Comparison of ENCODE assay signal across 18 cellular contexts in the genomic region with DNA sequence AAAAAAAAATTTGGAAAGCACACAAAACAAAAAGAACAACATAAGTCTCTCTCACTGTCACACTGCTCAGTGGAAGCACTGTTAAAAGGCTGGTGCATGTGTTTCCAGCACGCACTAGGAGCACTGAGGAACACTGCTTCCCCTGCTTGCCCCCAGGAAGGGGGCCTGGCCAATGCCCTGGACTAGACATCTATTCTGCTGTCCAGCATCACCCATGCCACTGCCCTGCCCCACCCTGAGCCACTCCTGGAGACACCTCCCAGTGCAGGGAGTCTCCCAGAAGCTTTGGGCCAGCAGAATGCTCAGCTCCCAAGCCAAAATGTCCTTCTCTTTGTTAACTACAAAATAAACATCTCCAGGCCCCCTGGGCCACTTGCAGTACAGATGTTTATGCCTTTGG. TPM values are rescaled to one million over a fixed set of nuclear protein-coding genes. Genes with fewer than 3 reads are reported as not detected.
A peak's percentile ranks its signal among the peaks of the same experiment; 100 is the strongest.
DNase-seq lines count a peak whose midpoint lies in the region; ATAC-seq and TF ChIP-seq lines count a peak whose summit lies in the region.
"Had no signal": no experiment of that assay in that cellular context is flagged by ENCODE, and none has a peak within 500 bp of the region (broad histone marks: within the 10 kb centered on the region; RNA-seq: fewer than 3 reads in every experiment).

No MANE protein-coding gene starts in this region.

- H3K79me2 ChIP-seq in SK-N-SH (ENCODE audit: insufficient read depth): no peaks in the 10 kb centered on the region

- H3K4me1 Mint-ChIP-seq in activated naive CD8-positive, alpha-beta T cell treated with anti-CD3 and anti-CD28 coated beads, Interleukin-2, amount 10 ng/mL, durations not matched to agents 7 days and 5 days: peaks cover 11% of the 10 kb centered on the region
- H3K4me1 Mint-ChIP-seq in activated naive CD8-positive, alpha-beta T cell treated with anti-CD3 and anti-CD28 coated beads, Interleukin-2, amount 50 U/mL, for 24 hours: peaks cover 16% of the 10 kb centered on the region

- H3K27ac Mint-ChIP-seq in activated naive CD8-positive, alpha-beta T cell treated with anti-CD3 and anti-CD28 coated beads, Interleukin-2, amount 10 ng/mL, durations not matched to agents 7 days and 5 days: no peak overlapping the region
- H3K27ac Mint-ChIP-seq in activated naive CD8-positive, alpha-beta T cell treated with anti-CD3 and anti-CD28 coated beads, Interleukin-2, amount 50 U/mL, for 24 hours: no peak overlapping the region

- no peak for ATAC-seq in activated naive CD8-positive, alpha-beta T cell treated with anti-CD3 and anti-CD28 coated beads, Interleukin-2, amount 10 ng/mL, durations not matched to agents 7 days and 5 days (ENCODE audit: low read depth)
- no peak for ATAC-seq in activated naive CD8-positive, alpha-beta T cell treated with anti-CD3 and anti-CD28 coated beads, Interleukin-2, amount 50 U/mL, for 24 hours
- ATAC-seq in left lobe of liver (no peak), HG03045 (IDR thresholded peaks at IDR 0.05; ENCODE audit: unreplicated experiment) (no peak)

- H3K27ac ChIP-seq in sigmoid colon: no peak overlapping the region
- H3K27ac ChIP-seq in SK-N-SH (ENCODE audit: low read depth in 2 of 2, low read length in 1 of 2): no peak overlapping the region

- no peak for TF ChIP-seq POLR2A in sigmoid colon (IDR thresholded peaks at IDR 0.05)

- POLR2A ChIA-PET in activated naive CD8-positive, alpha-beta T cell treated with anti-CD3 and anti-CD28 coated beads, Interleukin-2, amount 10 ng/mL, durations not matched to agents 7 days and 5 days (lab: Charles Lee): no interaction called here
- POLR2A ChIA-PET in SK-N-SH (lab: Yijun Ruan, JAX): no interaction called here

- peaks cover 53% of the 10 kb centered on the region for H3K27me3 Mint-ChIP-seq in activated naive CD8-positive, alpha-beta T cell treated with anti-CD3 and anti-CD28 coated beads, Interleukin-2, amount 10 ng/mL, durations not matched to agents 7 days and 5 days
- H3K27me3 Mint-ChIP-seq in activated naive CD8-positive, alpha-beta T cell treated with anti-CD3 and anti-CD28 coated beads, Interleukin-2, amount 50 U/mL, for 24 hours: peaks cover 57% of the 10 kb centered on the region

- H3F3A ChIP-seq in SK-N-SH (replicated peaks; ENCODE audit: insufficient read depth): no peaks in the 10 kb centered on the region

- peak; percentile 16 for DNase-seq in activated naive CD8-positive, alpha-beta T cell treated with anti-CD3 and anti-CD28 coated beads, Interleukin-2, amount 10 ng/mL, durations not matched to agents 7 days and 5 days
- no peak for DNase-seq in activated naive CD8-positive, alpha-beta T cell treated with anti-CD3 and anti-CD28 coated beads, Interleukin-2, amount 50 U/mL, for 24 hours
- peak; percentile 35 for DNase-seq in left lobe of liver (ENCODE audit: low spot score)
- peak; percentile 40 for DNase-seq in sigmoid colon
- DNase-seq in NCI-H2196 treated with DMSO at 0.1 percent for 48 hours (lab: John Stamatoyannopoulos, UW; ENCODE audit: unreplicated experiment): no peak
- DNase-seq in SK-N-SH: no peak
- DNase-seq: Calu3, DMS153, NCI-H1092 treated with DMSO at 0.1 percent for 48 hours, NCI-H1436 treated with DMSO at 0.1 percent for 48 hours, NCI-H187 treated with DMSO at 0.1 percent for 48 hours, NCI-H2107, NCI-H446 treated with DMSO at 0.1 percent for 48 hours, RPMI8226, SHP77 treated with DMSO at 0.1 percent for 48 hours had no signal

- intact Hi-C loops in sigmoid colon (cut with DNase I): no loop called here

- H3K4me3 ChIP-seq in sigmoid colon: no peak overlapping the region
- H3K4me3 ChIP-seq in SK-N-SH (ENCODE audit: low read depth in 2 of 2, low read length in 1 of 2): no peak overlapping the region

- H3K9ac ChIP-seq in SK-N-SH: no peak overlapping the region

- no peaks in the 10 kb centered on the region for H3K9me2 ChIP-seq in SK-N-SH

- TF ChIP-seq EP300 in sigmoid colon (IDR thresholded peaks at IDR 0.05) (no peak), SK-N-SH (IDR thresholded peaks at IDR 0.05; ENCODE audit: borderline replicate concordance in 1 of 2, low read depth in 1 of 2, low read length in 1 of 2) (no peak)

- no peaks in the 10 kb centered on the region for H3K9me3 ChIP-seq in sigmoid colon
- no peaks in the 10 kb centered on the region for H3K9me3 ChIP-seq in SK-N-SH

- H3K4me2 ChIP-seq in SK-N-SH: no peak overlapping the region

- no peak for TF ChIP-seq RAD21 in SK-N-SH (IDR thresholded peaks at IDR 0.05; ENCODE audit: low read length)

- no peak overlapping the region for H2AFZ ChIP-seq in SK-N-SH (ENCODE audit: low read depth)

- H3K4me1 ChIP-seq in sigmoid colon: peaks cover 0 to 22% (median 20%) of the 10 kb centered on the region in 4 donors
- no peaks in the 10 kb centered on the region; a peak in 2 of 4 replicates for H3K4me1 ChIP-seq in SK-N-SH (ENCODE audit: control insufficient read depth in 1 of 2, insufficient read depth in 2 of 2, low read depth in 1 of 2, low read length in 1 of 2)

- no peak for TF ChIP-seq CTCF in sigmoid colon (IDR thresholded peaks at IDR 0.05)
- TF ChIP-seq CTCF in SK-N-SH (IDR thresholded peaks at IDR 0.05): no peak

- no peak overlapping the region for H3K4me3 Mint-ChIP-seq in activated naive CD8-positive, alpha-beta T cell treated with anti-CD3 and anti-CD28 coated beads, Interleukin-2, amount 10 ng/mL, durations not matched to agents 7 days and 5 days
- no peak overlapping the region for H3K4me3 Mint-ChIP-seq in activated naive CD8-positive, alpha-beta T cell treated with anti-CD3 and anti-CD28 coated beads, Interleukin-2, amount 50 U/mL, for 24 hours

- no peaks in the 10 kb centered on the region for H3K36me3 Mint-ChIP-seq in activated naive CD8-positive, alpha-beta T cell treated with anti-CD3 and anti-CD28 coated beads, Interleukin-2, amount 10 ng/mL, durations not matched to agents 7 days and 5 days
- no peaks in the 10 kb centered on the region for H3K36me3 Mint-ChIP-seq in activated naive CD8-positive, alpha-beta T cell treated with anti-CD3 and anti-CD28 coated beads, Interleukin-2, amount 50 U/mL, for 24 hours (ENCODE audit: low read depth)

- no peaks in the 10 kb centered on the region for H3K9me3 Mint-ChIP-seq in activated naive CD8-positive, alpha-beta T cell treated with anti-CD3 and anti-CD28 coated beads, Interleukin-2, amount 10 ng/mL, durations not matched to agents 7 days and 5 days
- H3K9me3 Mint-ChIP-seq in activated naive CD8-positive, alpha-beta T cell treated with anti-CD3 and anti-CD28 coated beads, Interleukin-2, amount 50 U/mL, for 24 hours: no peaks in the 10 kb centered on the region

- no peaks in the 10 kb centered on the region for H3K36me3 ChIP-seq in sigmoid colon
- no peaks in the 10 kb centered on the region for H3K36me3 ChIP-seq in SK-N-SH (replicated peaks in 1 of 2; ENCODE audit: control insufficient read depth in 1 of 2, insufficient read depth in 2 of 2, low read length in 1 of 2)

- WGBS in sigmoid colon, 2 donors: 95 to 97% methylated on average over 1 of the region's 1 CpG
- WGBS in SK-N-SH (ENCODE audit: low lambda C conversion rate): 88% methylated on average over 1 of the region's 1 CpG

- no peaks in the 10 kb centered on the region for H4K20me1 ChIP-seq in SK-N-SH (ENCODE audit: insufficient read depth)

- CTCF ChIA-PET in SK-N-SH (lab: Yijun Ruan, JAX): interaction anchor here (1.0 to 5.1 kb wide), 3 partner anchors 38 to 301 kb away, joined by 3 to 40 read pairs (median 3); no protein-coding TSS in a partner anchor

- no peaks in the 10 kb centered on the region for H3K27me3 ChIP-seq in sigmoid colon
- H3K27me3 ChIP-seq in SK-N-SH (ENCODE audit: insufficient read depth): no peaks in the 10 kb centered on the region

TF ChIP-seq in SK-N-SH, 30 proteins besides CTCF, POLR2A, EP300 and RAD21:
- TF ChIP-seq EZH2phosphoT487 (IDR thresholded peaks at IDR 0.05; ENCODE audit: borderline replicate concordance, low read depth): no peak
- TF ChIP-seq, protein P1, sequence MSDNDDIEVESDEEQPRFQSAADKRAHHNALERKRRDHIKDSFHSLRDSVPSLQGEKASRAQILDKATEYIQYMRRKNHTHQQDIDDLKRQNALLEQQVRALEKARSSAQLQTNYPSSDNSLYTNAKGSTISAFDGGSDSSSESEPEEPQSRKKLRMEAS (IDR thresholded peaks at IDR 0.05; ENCODE audit: low read depth): no peak
- TF ChIP-seq TCF12 (IDR thresholded peaks at IDR 0.05): no peak
- TF ChIP-seq JUND (IDR thresholded peaks at IDR 0.05): no peak
- no peak for TF ChIP-seq GATA2 (CRISPR knock-in tag; IDR thresholded peaks at IDR 0.05)

RNA-seq across cellular contexts. Expression of gene EMID1, which starts 49.7 kb away (rescaled TPM):
- not detected for total RNA-seq in activated naive CD8-positive, alpha-beta T cell treated with anti-CD3 and anti-CD28 coated beads, Interleukin-2, amount 10 ng/mL, durations not matched to agents 7 days and 5 days
- total RNA-seq in left lobe of liver (1.3 TPM), sigmoid colon (1 to 10 TPM in 2 of 4 donors, under 1 TPM in 2; 0.27 to 4.7 (median 1.2) TPM)
- polyA plus RNA-seq in sigmoid colon (1 to 10 TPM; 3.2 to 5.9 (median 3.6) TPM), SK-N-SH (2012; rRNA removed) (0.71 and 1.1 TPM in 2 replicates)
- polyA plus RNA-seq in SK-N-SH (2012; cell fraction: cytosol; rRNA removed): 0.59 and 1.2 TPM in 2 replicates
- polyA plus RNA-seq in SK-N-SH (2012; cell fraction: nucleus; rRNA removed): 0.68 and 1.3 TPM in 2 replicates
- total RNA-seq: A172, HT1080 had no signal

Comparison
In these comparisons a context has a peak if more than half of its experiments do, and no peak if none do; other contexts are left out.
1. DNase-seq: peak in activated naive CD8-positive, alpha-beta T cell treated with anti-CD3 and anti-CD28 coated beads, Interleukin-2, amount 10 ng/mL, durations not matched to agents 7 days and 5 days (single experiment), left lobe of liver (single experiment) and sigmoid colon (single experiment); none in activated naive CD8-positive, alpha-beta T cell treated with anti-CD3 and anti-CD28 coated beads, Interleukin-2, amount 50 U/mL, for 24 hours (single experiment), NCI-H2196 treated with DMSO at 0.1 percent for 48 hours (single experiment) and SK-N-SH (single experiment).